In the genomic region with DNA sequence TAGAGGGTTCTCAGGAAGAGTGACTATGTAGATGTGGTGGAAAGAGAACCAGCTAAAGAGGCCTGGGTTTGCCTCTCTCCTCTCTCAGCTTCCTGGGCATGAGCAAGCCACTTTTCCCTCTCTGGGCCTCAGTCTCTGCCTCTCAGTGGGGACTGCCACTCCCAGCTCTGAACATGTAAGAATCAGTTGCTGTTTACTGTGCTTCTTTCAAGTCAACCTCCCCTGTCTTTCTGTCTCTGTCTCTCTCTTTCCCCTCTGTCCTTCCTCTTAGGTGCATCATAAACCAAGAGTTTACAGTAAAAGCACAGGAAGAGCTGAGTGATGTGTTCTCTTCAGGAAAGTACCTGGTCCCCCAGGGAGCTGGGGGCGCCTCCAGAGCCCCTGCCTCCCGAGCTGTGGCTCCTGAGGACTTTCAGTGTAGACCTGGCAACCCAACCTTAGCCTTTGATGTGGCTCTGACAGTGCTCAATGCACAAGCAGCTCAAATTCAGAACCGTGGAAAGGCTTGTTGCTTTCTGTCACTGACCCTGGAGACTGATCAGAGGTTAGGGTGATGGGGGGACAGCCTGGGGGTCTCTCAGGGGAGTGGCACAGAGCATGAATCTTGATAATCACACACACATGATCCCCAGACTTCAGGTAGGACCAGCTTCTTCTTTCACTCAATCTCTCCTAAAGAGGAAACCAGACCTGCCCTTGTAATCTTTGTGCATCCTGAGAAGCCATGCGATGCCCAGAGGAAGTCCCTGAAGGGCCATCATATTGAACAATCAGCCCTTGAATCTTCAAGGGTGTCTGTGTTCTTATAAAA, we compare ENCODE assay signal across 11 cellular contexts. TPM values are rescaled to one million over a fixed set of nuclear protein-coding genes. Genes with fewer than 3 reads are reported as not detected.
DNase-seq lines count a peak whose midpoint lies in the region; ATAC-seq and TF ChIP-seq lines count a peak whose summit lies in the region.
"Had no signal": no experiment of that assay in that cellular context is flagged by ENCODE, and none has a peak within 500 bp of the region (broad histone marks: within the 10 kb centered on the region; RNA-seq: fewer than 3 reads in every experiment).

No MANE protein-coding gene starts in this region.

- no peak for DNase-seq in activated CD8-positive, alpha-beta memory T cell treated with anti-CD3 and anti-CD28 coated beads, Interleukin-2, amount 10 ng/mL, durations not matched to agents 7 days and 5 days
- DNase-seq in stimulated activated CD4-positive, alpha-beta T cell treated with anti-CD3 and anti-CD28 coated beads, Interleukin-2, amount 100 ng/mL, for 48 hours = peak; percentile 55 to 58
- DNase-seq in HuH-7 (ENCODE audit: low spot score) (no peak), foreskin fibroblast (no peak), ureter (ENCODE audit: low spot score) (no peak)
- DNase-seq: colonic mucosa, NCI-H2227 treated with DMSO at 0.1 percent for 48 hours, psoas muscle had no signal

- CTCF ChIA-PET in activated CD8-positive, alpha-beta memory T cell treated with anti-CD3 and anti-CD28 coated beads, Interleukin-2, amount 10 ng/mL, durations not matched to agents 7 days and 5 days (lab: Charles Lee) = interaction anchor here (0.9 to 1.8 kb wide), 5 partner anchors 13 to 336 kb away, joined by 3 to 8 read pairs (median 3); partner anchors contain the start of gene TNFSF8

- H3K4me1 Mint-ChIP-seq in activated CD8-positive, alpha-beta memory T cell treated with anti-CD3 and anti-CD28 coated beads, Interleukin-2, amount 10 ng/mL, durations not matched to agents 7 days and 5 days = peaks cover 30% of the 10 kb centered on the region

- no peak overlapping the region for H3K4me3 Mint-ChIP-seq in activated CD8-positive, alpha-beta memory T cell treated with anti-CD3 and anti-CD28 coated beads, Interleukin-2, amount 10 ng/mL, durations not matched to agents 7 days and 5 days

- ATAC-seq in GM19025 (IDR thresholded peaks at IDR 0.05; ENCODE audit: low read depth, unreplicated experiment) (peak; percentile 61), HG03097 (IDR thresholded peaks at IDR 0.05; ENCODE audit: low FRiP score, unreplicated experiment) (peak; percentile 59), GM18517 (IDR thresholded peaks at IDR 0.05; ENCODE audit: unreplicated experiment) (no peak)
- ATAC-seq in activated CD8-positive, alpha-beta memory T cell treated with anti-CD3 and anti-CD28 coated beads, Interleukin-2, amount 10 ng/mL, durations not matched to agents 7 days and 5 days = peak; percentile 59
- ATAC-seq: psoas muscle had no signal

- no peak overlapping the region for H3K4me3 ChIP-seq in foreskin fibroblast (ENCODE audit: low read depth in 1 of 2, low read length in 2 of 2)
- H3K4me3 ChIP-seq: colonic mucosa, psoas muscle had no signal

- no peaks in the 10 kb centered on the region for H3K9me3 Mint-ChIP-seq in activated CD8-positive, alpha-beta memory T cell treated with anti-CD3 and anti-CD28 coated beads, Interleukin-2, amount 10 ng/mL, durations not matched to agents 7 days and 5 days (ENCODE audit: low read depth)

- H3K36me3 Mint-ChIP-seq in activated CD8-positive, alpha-beta memory T cell treated with anti-CD3 and anti-CD28 coated beads, Interleukin-2, amount 10 ng/mL, durations not matched to agents 7 days and 5 days = no peaks in the 10 kb centered on the region

- no peak for TF ChIP-seq CTCF in foreskin fibroblast (IDR thresholded peaks at IDR 0.05; ENCODE audit: low read depth, low read length)

- H3K27ac Mint-ChIP-seq in activated CD8-positive, alpha-beta memory T cell treated with anti-CD3 and anti-CD28 coated beads, Interleukin-2, amount 10 ng/mL, durations not matched to agents 7 days and 5 days = peak overlapping the region; percentile 65

- H3K27me3 Mint-ChIP-seq in activated CD8-positive, alpha-beta memory T cell treated with anti-CD3 and anti-CD28 coated beads, Interleukin-2, amount 10 ng/mL, durations not matched to agents 7 days and 5 days = no peaks in the 10 kb centered on the region

RNA-seq across cellular contexts. Expression of gene TNFSF8, which starts 59.4 kb away (rescaled TPM):
- total RNA-seq in activated CD8-positive, alpha-beta memory T cell treated with anti-CD3 and anti-CD28 coated beads, Interleukin-2, amount 10 ng/mL, durations not matched to agents 7 days and 5 days = 10 to 100 TPM; 30.3 to 34.5 TPM
- total RNA-seq in ureter = 1.5 TPM

Comparison
In these comparisons a context has a peak if more than half of its experiments do, and no peak if none do; other contexts are left out.
1. DNase-seq: peak in stimulated activated CD4-positive, alpha-beta T cell treated with anti-CD3 and anti-CD28 coated beads, Interleukin-2, amount 100 ng/mL, for 48 hours (2 of 2); none in activated CD8-positive, alpha-beta memory T cell treated with anti-CD3 and anti-CD28 coated beads, Interleukin-2, amount 10 ng/mL, durations not matched to agents 7 days and 5 days (single experiment), HuH-7 (single experiment), foreskin fibroblast (0 of 2) and ureter (single experiment).
2. RNA of gene TNFSF8, which starts 59.4 kb away (total RNA-seq): 30.3 to 34.5 TPM in activated CD8-positive, alpha-beta memory T cell treated with anti-CD3 and anti-CD28 coated beads, Interleukin-2, amount 10 ng/mL, durations not matched to agents 7 days and 5 days; 1.5 TPM in ureter (single experiment); every median in the first group is over 10 times any median in the second.